8 cellular contexts compared by ENCODE assay signal in the genomic region with DNA sequence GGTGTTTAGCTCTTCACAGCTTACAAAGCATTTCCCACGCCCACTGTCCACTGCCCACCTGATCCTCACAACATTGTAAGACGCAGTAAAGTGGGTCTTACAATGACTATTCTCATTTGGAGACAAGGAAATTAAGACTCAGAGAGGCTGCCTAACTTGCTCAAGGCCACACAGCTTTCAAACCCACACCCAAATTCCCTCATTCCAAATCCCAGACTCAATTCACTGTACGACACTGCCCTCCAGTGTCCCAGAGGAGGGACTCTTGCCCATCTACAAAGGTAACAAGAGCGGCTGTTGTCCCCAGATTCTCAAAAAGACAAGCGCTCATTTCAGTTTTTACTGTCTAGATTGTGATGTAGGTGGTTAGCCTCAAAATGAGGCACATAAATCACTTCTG.
A peak's percentile ranks its signal among the peaks of the same experiment; 100 is the strongest.
DNase-seq lines count a peak whose midpoint lies in the region; ATAC-seq, FAIRE-seq and TF ChIP-seq lines count a peak whose summit lies in the region.

No MANE protein-coding gene starts in this region.

- H3K9me3 ChIP-seq in adipocyte (ENCODE audit: control insufficient read depth, low read length) = no peaks in the 10 kb centered on the region
- H3K9me3 ChIP-seq in keratinocyte (ENCODE audit: control insufficient read depth, low read depth, low read length) = no peaks in the 10 kb centered on the region
- H3K9me3 ChIP-seq in lower lobe of right lung = no peaks in the 10 kb centered on the region

- FAIRE-seq in keratinocyte (lab: Jason Lieb, UNC) = no peak

- H3K9me1 ChIP-seq in keratinocyte (ENCODE audit: control insufficient read depth, extremely low read depth, insufficient read depth, low read length) = no peaks in the 10 kb centered on the region

- DNase-seq in HFFc6 (no peak), adipocyte (ENCODE audit: low read depth) (peak; percentile 31), keratinocyte (ENCODE audit: low read depth, low spot score) (no peak), lower lobe of right lung (no peak), GM10266 (ENCODE audit: extremely low spot score) (no peak)

- H3K9me3 Mint-ChIP-seq in HFFc6 = peaks cover 69% of the 10 kb centered on the region

- peak overlapping the region; percentile 39 for H2AFZ ChIP-seq in keratinocyte (ENCODE audit: control insufficient read depth, low read length)

- peaks cover 2% of the 10 kb centered on the region; the same call in 1 of the 2 replicates for H3K27me3 Mint-ChIP-seq in HFFc6 (ENCODE audit: insufficient read depth)

- H3K79me2 ChIP-seq in keratinocyte (ENCODE audit: control insufficient read depth, insufficient read depth, low read length) = no peaks in the 10 kb centered on the region

- dilution Hi-C loops in keratinocyte (cut with MboI; ENCODE audit: extremely low pct_ligation_motif_present, low sequenced_read_pairs) = no loop called here

- H3K9ac ChIP-seq in adipocyte (ENCODE audit: low read length) (peak overlapping the region; percentile 39), keratinocyte (ENCODE audit: control insufficient read depth, extremely low read depth, insufficient read depth, low read length) (peak overlapping the region; percentile 81)

- H3K4me3 Mint-ChIP-seq in HFFc6 = no peak overlapping the region

- ATAC-seq in lower lobe of right lung (no peak), HG02763 (IDR thresholded peaks at IDR 0.05; ENCODE audit: unreplicated experiment) (no peak), GM18873 (IDR thresholded peaks at IDR 0.05; ENCODE audit: low FRiP score, unreplicated experiment) (no peak)

- H3K36me3 ChIP-seq in adipocyte (ENCODE audit: control insufficient read depth, insufficient read depth, low read length, severe bottlenecking) (no peaks in the 10 kb centered on the region), keratinocyte (ENCODE audit: control insufficient read depth in 2 of 2, extremely low read depth in 1 of 2, insufficient read depth in 2 of 2, low read length in 2 of 2) (no peaks in the 10 kb centered on the region), lower lobe of right lung (no peaks in the 10 kb centered on the region)

- H3K27me3 ChIP-seq in adipocyte (replicated peaks; ENCODE audit: control insufficient read depth, insufficient read depth, low read length) (no peaks in the 10 kb centered on the region), keratinocyte (ENCODE audit: control insufficient read depth, extremely low read depth, insufficient read depth, low read length) (no peaks in the 10 kb centered on the region), lower lobe of right lung (ENCODE audit: low read depth) (no peaks in the 10 kb centered on the region)

- H3K4me3 ChIP-seq in adipocyte (ENCODE audit: low read length) (no peak overlapping the region), keratinocyte (ENCODE audit: control insufficient read depth in 2 of 3, extremely low read depth in 1 of 3, insufficient read depth in 2 of 3, low read depth in 1 of 3, low read length in 3 of 3) (peak overlapping the region in 2 of 3 experiments; percentile 24 to 52), lower lobe of right lung (no peak overlapping the region)

- TF ChIP-seq CTCF in C4-2B (conservative IDR thresholded peaks at IDR 0.05) = peak; percentile 68
- peak; percentile 28; the same call in 1 of the 2 replicates for TF ChIP-seq CTCF in HFFc6 (IDR thresholded peaks at IDR 0.05)
- peak; percentile 79 to 93 (median 86) for TF ChIP-seq CTCF in keratinocyte (optimal IDR thresholded peaks at IDR 0.05 in 1 of 3, IDR thresholded peaks at IDR 0.05 in 1 of 3, conservative IDR thresholded peaks at IDR 0.05 in 1 of 3; ENCODE audit: extremely low read depth in 1 of 3, insufficient read depth in 2 of 3, low read length in 3 of 3)
- no peak for TF ChIP-seq CTCF in lower lobe of right lung (IDR thresholded peaks at IDR 0.05)
- no peak for TF ChIP-seq CTCF in GM10266 (IDR thresholded peaks at IDR 0.05; ENCODE audit: control insufficient read depth, insufficient read depth, low read depth, missing control alignments)

- H3K4me2 ChIP-seq in keratinocyte (ENCODE audit: control insufficient read depth, extremely low read depth, insufficient read depth, low read depth, low read length) = peak overlapping the region; percentile 87

- H3K4me1 ChIP-seq in adipocyte (ENCODE audit: control insufficient read depth, insufficient read depth, low read length) (peaks cover 27% of the 10 kb centered on the region), keratinocyte (ENCODE audit: control insufficient read depth, extremely low read depth, insufficient read depth, low read length) (peaks cover 51% of the 10 kb centered on the region), lower lobe of right lung (no peaks in the 10 kb centered on the region)

- H3K27ac ChIP-seq in C4-2B (no peak overlapping the region), keratinocyte (ENCODE audit: control insufficient read depth, insufficient read depth, low read length) (peak overlapping the region; percentile 93), lower lobe of right lung (no peak overlapping the region)

- no peaks in the 10 kb centered on the region for H4K20me1 ChIP-seq in keratinocyte (ENCODE audit: control insufficient read depth, extremely low read depth, insufficient read depth, low read length)

- peaks cover 6% of the 10 kb centered on the region; the same call in 1 of the 2 replicates for H3K36me3 Mint-ChIP-seq in HFFc6 (ENCODE audit: low read depth)

- H3K4me1 Mint-ChIP-seq in HFFc6 (ENCODE audit: low read depth) = no peaks in the 10 kb centered on the region

- intact Hi-C loops in lower lobe of right lung (cut with DNase I) = no loop called here

- H3K27ac Mint-ChIP-seq in HFFc6 = no peak overlapping the region

Comparison
In these comparisons a context has a peak if more than half of its experiments do, and no peak if none do; other contexts are left out.
1. CTCF ChIP-seq: peak in C4-2B (single experiment), HFFc6 (single experiment) and keratinocyte (3 of 3); none in lower lobe of right lung (single experiment) and GM10266 (single experiment).
2. H3K4me3 ChIP-seq: peak in keratinocyte (2 of 3); none in adipocyte (single experiment) and lower lobe of right lung (single experiment).